In the genomic region with DNA sequence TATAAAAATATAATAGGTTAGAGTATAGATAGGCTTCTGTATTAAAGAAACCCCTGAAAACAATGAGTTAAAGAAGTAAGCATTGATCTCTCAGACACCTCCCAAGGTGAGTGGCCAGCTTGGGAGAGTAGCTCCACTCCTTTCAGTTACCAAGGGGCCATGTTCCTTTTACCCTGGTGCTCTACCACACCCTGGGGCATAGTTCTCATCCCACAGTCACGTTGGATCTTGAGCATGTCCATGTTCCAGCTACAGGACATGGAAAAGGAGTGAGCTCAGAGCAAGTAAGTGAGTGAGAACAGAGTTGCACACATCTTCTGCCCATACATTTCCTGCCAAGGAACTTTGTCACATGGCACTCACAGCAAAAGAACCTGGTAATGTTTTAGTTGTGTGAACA, we compare ENCODE assay signal across 23 cellular contexts.
DNase-seq lines count a peak whose midpoint lies in the region; ATAC-seq, FAIRE-seq and TF ChIP-seq lines count a peak whose summit lies in the region.
"Had no signal": no experiment of that assay in that cellular context is flagged by ENCODE, and none has a peak within 500 bp of the region (broad histone marks: within the 10 kb centered on the region; RNA-seq: fewer than 3 reads in every experiment).

No MANE protein-coding gene starts in this region.

- no peak overlapping the region for H3K56ac ChIP-seq in IMR-90 (ENCODE audit: extremely low read depth, insufficient read depth, low read length)

- ATAC-seq in IMR-90 (ENCODE audit: low read depth) (no peak), right lobe of liver (no peak)
- ATAC-seq: CD8-positive, alpha-beta T cell; HepG2; T-cell had no signal

- no peak overlapping the region for H4K91ac ChIP-seq in IMR-90 (ENCODE audit: insufficient read depth, low read depth, low read length)

- H2AFZ ChIP-seq in IMR-90 (replicated peaks; ENCODE audit: low read length, poor library complexity): peak overlapping the region; percentile 71
- H2AFZ ChIP-seq: PC-9 had no signal

- TF ChIP-seq POLR2A in IMR-90 (IDR thresholded peaks at IDR 0.05; ENCODE audit: low read depth, low read length) (no peak), Peyer's patch (IDR thresholded peaks at IDR 0.05) (peak in 1 of 2 donors; percentile 10), right lobe of liver (IDR thresholded peaks at IDR 0.05) (no peak)

- no peak overlapping the region for H4K5ac ChIP-seq in IMR-90 (ENCODE audit: low read depth, low read length)

- H3K4ac ChIP-seq in IMR-90 (ENCODE audit: low read depth, low read length): no peak overlapping the region

- H3K23ac ChIP-seq in IMR-90 (ENCODE audit: low read depth, low read length): no peak overlapping the region

- H3K9me3 ChIP-seq in IMR-90 (ENCODE audit: control insufficient read depth, insufficient read depth, low read length): no peaks in the 10 kb centered on the region
- no peaks in the 10 kb centered on the region for H3K9me3 ChIP-seq in Peyer's patch
- no peaks in the 10 kb centered on the region for H3K9me3 ChIP-seq in small intestine (ENCODE audit: control insufficient read depth, low read depth)
- no peaks in the 10 kb centered on the region for H3K9me3 ChIP-seq in right lobe of liver
- H3K9me3 ChIP-seq: SK-N-SH had no signal

- dilution Hi-C loops in IMR-90 (cut with HindIII; ENCODE audit: low sequenced_read_pairs, unreplicated experiment): no loop called here

- no peak for FAIRE-seq in small intestine (lab: Jason Lieb, UNC)
- FAIRE-seq: D721Med, HepG2 had no signal

- BruUV-seq in IMR-90 (replicated peaks; lab: Mats Ljungman, UMichigan): no TSS peak

- H2BK120ac ChIP-seq in IMR-90 (ENCODE audit: low read depth, low read length): no peak overlapping the region

- no peak overlapping the region for H2AK9ac ChIP-seq in IMR-90 (replicated peaks; ENCODE audit: low read depth, low read length, poor library complexity)

- H4K8ac ChIP-seq in IMR-90 (ENCODE audit: low read depth in 2 of 2, low read length in 2 of 2): no peak overlapping the region

- H3K4me1 ChIP-seq in IMR-90 (ENCODE audit: control insufficient read depth, insufficient read depth, low read length): no peaks in the 10 kb centered on the region
- peaks cover 0 to 8% (median 0%) of the 10 kb centered on the region in 4 donors for H3K4me1 ChIP-seq in Peyer's patch
- H3K4me1 ChIP-seq in small intestine (ENCODE audit: control insufficient read depth in 2 of 2, insufficient read depth in 1 of 2, low read depth in 1 of 2, low read length in 1 of 2): peaks cover 0 to 2% of the 10 kb centered on the region in 2 donors
- no peaks in the 10 kb centered on the region for H3K4me1 ChIP-seq in right lobe of liver

- no peak overlapping the region for H3K14ac ChIP-seq in IMR-90 (replicated peaks; ENCODE audit: low read depth, low read length)

- no peaks in the 10 kb centered on the region for H3K9me1 ChIP-seq in IMR-90 (ENCODE audit: insufficient read depth, low read length)

- H2AK5ac ChIP-seq in IMR-90 (ENCODE audit: low read depth, low read length): no peak overlapping the region

- in situ Hi-C loops in IMR-90 (cut with MboI; ENCODE audit: low sequenced_read_pairs): no loop called here

- no peak overlapping the region for H3K4me2 ChIP-seq in IMR-90 (ENCODE audit: low read depth, low read length)
- H3K4me2 ChIP-seq: PC-9, SK-N-SH had no signal

- H3K18ac ChIP-seq in IMR-90 (ENCODE audit: low read depth, low read length): no peak overlapping the region

- H2BK15ac ChIP-seq in IMR-90 (ENCODE audit: low read depth, low read length): no peak overlapping the region

- CTCF ChIA-PET in IMR-90 (lab: Yijun Ruan, JAX): no interaction called here

- no peak overlapping the region for H3K27ac ChIP-seq in IMR-90 (ENCODE audit: insufficient read depth, low read length)
- peak overlapping the region in 1 of 4 donors; percentile 13 for H3K27ac ChIP-seq in Peyer's patch
- H3K27ac ChIP-seq in small intestine (ENCODE audit: low read depth in 1 of 2, low read length in 1 of 2): peak overlapping the region in 1 of 2 donors; percentile 32
- no peak overlapping the region for H3K27ac ChIP-seq in right lobe of liver
- H3K27ac ChIP-seq: PC-9, RWPE1 had no signal

- POLR2A ChIA-PET in IMR-90 (lab: Charles Lee; ENCODE audit: unreplicated experiment): interaction anchor here (0.6 kb wide), 1 partner anchor 334 kb away, joined by 5 read pairs; no protein-coding TSS in a partner anchor

- H3K27me3 ChIP-seq in IMR-90 (ENCODE audit: control insufficient read depth, insufficient read depth, low read length): no peaks in the 10 kb centered on the region
- no peaks in the 10 kb centered on the region for H3K27me3 ChIP-seq in Peyer's patch
- H3K27me3 ChIP-seq in small intestine (ENCODE audit: control insufficient read depth in 2 of 2, insufficient read depth in 2 of 2, low read length in 2 of 2): no peaks in the 10 kb centered on the region
- no peaks in the 10 kb centered on the region for H3K27me3 ChIP-seq in right lobe of liver

- no peaks in the 10 kb centered on the region for H3K79me1 ChIP-seq in IMR-90 (ENCODE audit: low read depth in 1 of 2, low read length in 2 of 2)

- H2BK20ac ChIP-seq in IMR-90 (ENCODE audit: low read depth, low read length): no peak overlapping the region

- TF ChIP-seq CTCF in IMR-90 (conservative IDR thresholded peaks at IDR 0.05; ENCODE audit: low read depth, low read length): no peak
- TF ChIP-seq CTCF in Peyer's patch (IDR thresholded peaks at IDR 0.05): no peak
- no peak for TF ChIP-seq CTCF in epithelial cell of esophagus (IDR thresholded peaks at IDR 0.05; ENCODE audit: insufficient read depth, low read depth, low read length, missing control alignments)
- TF ChIP-seq CTCF in right lobe of liver (IDR thresholded peaks at IDR 0.05): no peak

- TF ChIP-seq RAD21 in IMR-90 (IDR thresholded peaks at IDR 0.05; ENCODE audit: low read length): no peak

- no peaks in the 10 kb centered on the region for H3K36me3 ChIP-seq in IMR-90 (ENCODE audit: control insufficient read depth, insufficient read depth, low read length)
- H3K36me3 ChIP-seq in Peyer's patch: no peaks in the 10 kb centered on the region
- no peaks in the 10 kb centered on the region for H3K36me3 ChIP-seq in small intestine (ENCODE audit: control insufficient read depth in 2 of 2, insufficient read depth in 2 of 2, low read length in 2 of 2)
- no peaks in the 10 kb centered on the region for H3K36me3 ChIP-seq in right lobe of liver

- WGBS in IMR-90 (ENCODE audit: extremely low coverage in 2 of 2, insufficient read length in 1 of 2), 2 experiments: no CpG with 5 or more reads among the region's 1 CpG
- WGBS in small intestine, 3 donors: 0 to 27% (median 3%) methylated on average over 1 of the region's 1 CpG
- 15% methylated on average over 1 of the region's 1 CpG for WGBS in right lobe of liver (ENCODE audit: insufficient coverage, low coverage, low lambda C conversion rate, missing lambda C conversion rate)

- H3K4me3 ChIP-seq in IMR-90 (ENCODE audit: insufficient read depth, low read depth, low read length): no peak overlapping the region
- H3K4me3 ChIP-seq in Peyer's patch: no peak overlapping the region
- H3K4me3 ChIP-seq in epithelial cell of esophagus (ENCODE audit: low read length): no peak overlapping the region
- H3K4me3 ChIP-seq in small intestine (ENCODE audit: low read depth in 1 of 2, low read length in 2 of 2): no peak overlapping the region
- H3K4me3 ChIP-seq in right lobe of liver: no peak overlapping the region
- H3K4me3 ChIP-seq: PC-9 had no signal

- H4K20me1 ChIP-seq in IMR-90 (ENCODE audit: insufficient read depth, low read length): no peaks in the 10 kb centered on the region

- H2BK5ac ChIP-seq in IMR-90 (ENCODE audit: low read depth, low read length, poor library complexity, severe bottlenecking): no peak overlapping the region

- DNase-seq in IMR-90: no peak
- DNase-seq in Peyer's patch: peak in 2 of 3 donors; percentile 54 to 63
- DNase-seq in epithelial cell of esophagus (ENCODE audit: low read depth): peak; percentile 17
- peak; percentile 72 for DNase-seq in small intestine
- no peak for DNase-seq in right lobe of liver
- no peak for DNase-seq in AG08395 (ENCODE audit: low spot score)
- DNase-seq in SKM-1 treated with dmso at 0.1 percent for 144 hours (lab: John Stamatoyannopoulos, UW; ENCODE audit: unreplicated experiment): no peak
- DNase-seq in activated CD8-positive, alpha-beta memory T cell treated with anti-CD3 and anti-CD28 coated beads for 24 hours: no peak
- DNase-seq: C1 segment of cervical spinal cord; CD8-positive, alpha-beta T cell; H9; HFFc6; KG1; NCI-H2171; NCI-H345; NCI-H524 treated with DMSO at 0.1 percent for 48 hours; PC-9; SHP77 treated with DMSO at 0.1 percent for 48 hours; SK-N-SH; T-cell had no signal

- H3K9ac ChIP-seq in IMR-90 (ENCODE audit: low read depth, low read length): no peak overlapping the region
- H3K9ac ChIP-seq: SK-N-SH had no signal

- intact Hi-C loops in IMR-90 (cut with micrococcal nuclease): no loop called here
- intact Hi-C loops in right lobe of liver (cut with DNase I): no loop called here

TF ChIP-seq in IMR-90, 13 proteins besides CTCF, POLR2A, EP300 and RAD21 (continues in another document):
- TF ChIP-seq SMC3 (IDR thresholded peaks at IDR 0.05; ENCODE audit: low read depth, low read length) (no peak), BHLHE40 (IDR thresholded peaks at IDR 0.05; ENCODE audit: low read depth, low read length) (no peak), RCOR1 (IDR thresholded peaks at IDR 0.05; ENCODE audit: insufficient replicate concordance, low read length) (no peak), CEBPB (IDR thresholded peaks at IDR 0.05; ENCODE audit: low read depth, low read length) (no peak), NFE2L2 (IDR thresholded peaks at IDR 0.05; ENCODE audit: low read depth, low read length) (no peak), FOS (IDR thresholded peaks at IDR 0.05; ENCODE audit: low read depth, low read length) (no peak), CHD1 (IDR thresholded peaks at IDR 0.05; ENCODE audit: low read depth, low read length) (no peak), MAZ (IDR thresholded peaks at IDR 0.05; ENCODE audit: borderline replicate concordance, low read depth, low read length) (no peak), RFX5 (IDR thresholded peaks at IDR 0.05; ENCODE audit: low read depth, low read length) (no peak), MAFK (IDR thresholded peaks at IDR 0.05; ENCODE audit: low read depth, low read length) (no peak), MXI1 (IDR thresholded peaks at IDR 0.05; ENCODE audit: borderline replicate concordance, low read depth, low read length) (no peak)
- TF ChIP-seq, protein P1, sequence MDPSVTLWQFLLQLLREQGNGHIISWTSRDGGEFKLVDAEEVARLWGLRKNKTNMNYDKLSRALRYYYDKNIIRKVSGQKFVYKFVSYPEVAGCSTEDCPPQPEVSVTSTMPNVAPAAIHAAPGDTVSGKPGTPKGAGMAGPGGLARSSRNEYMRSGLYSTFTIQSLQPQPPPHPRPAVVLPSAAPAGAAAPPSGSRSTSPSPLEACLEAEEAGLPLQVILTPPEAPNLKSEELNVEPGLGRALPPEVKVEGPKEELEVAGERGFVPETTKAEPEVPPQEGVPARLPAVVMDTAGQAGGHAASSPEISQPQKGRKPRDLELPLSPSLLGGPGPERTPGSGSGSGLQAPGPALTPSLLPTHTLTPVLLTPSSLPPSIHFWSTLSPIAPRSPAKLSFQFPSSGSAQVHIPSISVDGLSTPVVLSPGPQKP (IDR thresholded peaks at IDR 0.05; ENCODE audit: borderline replicate concordance, low read depth, low read length): no peak

Comparison
In these comparisons a context has a peak if more than half of its experiments do, and no peak if none do; other contexts are left out.
1. DNase-seq: peak in Peyer's patch (2 of 3), epithelial cell of esophagus (single experiment) and small intestine (single experiment); none in IMR-90 (single experiment), right lobe of liver (0 of 3), AG08395 (single experiment), SKM-1 treated with dmso at 0.1 percent for 144 hours (single experiment) and activated CD8-positive, alpha-beta memory T cell treated with anti-CD3 and anti-CD28 coated beads for 24 hours (single experiment).